8 cellular contexts compared by ENCODE assay signal in the genomic region with DNA sequence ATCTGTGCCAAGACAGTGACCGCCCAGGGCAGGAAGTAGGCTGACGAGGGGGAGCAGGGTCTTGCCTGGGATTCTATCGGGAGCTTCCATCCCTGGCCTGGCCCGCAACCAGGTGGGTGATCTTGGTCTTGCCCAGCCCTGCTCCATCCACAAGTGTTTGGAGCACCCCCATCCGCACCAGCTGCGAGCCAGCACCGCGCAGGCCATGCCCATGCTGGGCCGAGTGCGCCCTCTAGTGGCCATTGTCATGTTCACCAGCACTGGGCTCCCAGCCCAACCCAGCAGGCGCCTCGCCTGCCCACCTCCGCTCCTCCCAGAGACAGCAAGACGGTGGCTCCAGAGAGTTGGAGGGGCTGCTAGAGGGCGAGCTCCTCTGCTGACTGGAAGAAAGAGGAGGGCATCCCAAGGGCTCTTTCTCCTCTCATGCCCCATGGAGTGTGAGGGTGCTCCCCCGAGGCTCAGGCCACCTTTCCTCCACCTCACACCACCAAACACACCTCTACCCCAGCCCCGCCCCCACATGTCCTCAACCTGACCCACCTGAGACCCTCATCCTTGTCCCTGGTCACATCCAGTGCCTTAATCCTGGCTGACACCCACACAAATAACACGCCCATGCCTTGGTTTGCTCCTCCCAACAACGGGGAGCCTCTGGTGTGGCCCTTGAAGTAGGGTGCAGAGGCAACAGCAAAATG. TPM values are rescaled to one million over a fixed set of nuclear protein-coding genes. Genes with fewer than 3 reads are reported as not detected.
DNase-seq lines count a peak whose midpoint lies in the region; ATAC-seq and TF ChIP-seq lines count a peak whose summit lies in the region.

No MANE protein-coding gene starts in this region.

- no peak overlapping the region for H3K27ac Mint-ChIP-seq in central memory CD8-positive, alpha-beta T cell (ENCODE audit: low read depth)

- ATAC-seq in GM18520 (IDR thresholded peaks at IDR 0.05; ENCODE audit: unreplicated experiment) (peak; percentile 70), HG03066 (IDR thresholded peaks at IDR 0.05; ENCODE audit: low read depth, unreplicated experiment) (peak; percentile 97), left colon (peak; percentile 93)
- ATAC-seq in central memory CD8-positive, alpha-beta T cell (replicated peaks; ENCODE audit: extremely low read depth, poor library complexity, severe bottlenecking) = peak; percentile 97

- peaks cover 1% of the 10 kb centered on the region for H3K36me3 Mint-ChIP-seq in central memory CD8-positive, alpha-beta T cell (ENCODE audit: insufficient read depth)

- intact Hi-C loops in left colon (cut with DNase I, micrococcal nuclease) = no loop called here

- peak; percentile 84 for TF ChIP-seq CTCF in AG09309 (IDR thresholded peaks at IDR 0.05; ENCODE audit: control insufficient read depth, insufficient read depth, low read depth, low read length, missing control alignments)

- no peak overlapping the region for H3K4me3 ChIP-seq in AG09309 (ENCODE audit: control insufficient read depth, low read depth, low read length)

- no peaks in the 10 kb centered on the region for H3K4me1 Mint-ChIP-seq in central memory CD8-positive, alpha-beta T cell

- H3K4me3 Mint-ChIP-seq in central memory CD8-positive, alpha-beta T cell = no peak overlapping the region

- no peaks in the 10 kb centered on the region for H3K27me3 Mint-ChIP-seq in central memory CD8-positive, alpha-beta T cell

- DNase-seq in AG09309 (ENCODE audit: low read depth) = no peak
- peak; percentile 41 for DNase-seq in NCI-H226
- peak; percentile 73 to 80 for DNase-seq in activated CD4-positive, alpha-beta T cell treated with anti-CD3 and anti-CD28 coated beads for 24 hours (ENCODE audit: low read depth in 2 of 2)
- peak; percentile 69 to 72 for DNase-seq in central memory CD8-positive, alpha-beta T cell (ENCODE audit: low spot score in 2 of 2)
- peak; percentile 67 to 86 for DNase-seq in left colon
- peak; percentile 84 for DNase-seq in stimulated activated CD4-positive, alpha-beta T cell treated with anti-CD3 and anti-CD28 coated beads, Interleukin-4, amount 100 ng/mL, for 24 hours

- no peaks in the 10 kb centered on the region for H3K9me3 Mint-ChIP-seq in central memory CD8-positive, alpha-beta T cell

RNA-seq across cellular contexts. Expression of gene ATP2B3, which starts 9.8 kb away (rescaled TPM):
- under 1 TPM; 0.08 to 0.21 TPM for total RNA-seq in left colon

RNA-seq across cellular contexts. Expression of gene BGN, which starts 12.9 kb away (rescaled TPM):
- total RNA-seq in left colon = 1 to 10 TPM; 7.8 to 9.9 TPM

RNA-seq across cellular contexts. Expression of gene HAUS7, which starts 37.3 kb away (rescaled TPM):
- 10 to 100 TPM; 13.0 to 19.0 TPM for total RNA-seq in left colon
